24 cellular contexts compared by ENCODE assay signal in genomic region chr12:47491516-47491915, GRCh38.
"Had no signal": no experiment of that assay in that cellular context is flagged by ENCODE, and none has a peak within 500 bp of the region (broad histone marks: within the 10 kb centered on the region; RNA-seq: fewer than 3 reads in every experiment).

No MANE protein-coding gene starts in this region.

- H3K36me3 ChIP-seq: gastroesophageal sphincter, heart left ventricle, neural progenitor cell, prostate gland, right atrium auricular region, sigmoid colon, spleen, thoracic aorta, tibial nerve, upper lobe of left lung had no signal

- H2AFZ ChIP-seq: hepatocyte, neural progenitor cell had no signal

- DNase-seq: dorsolateral prefrontal cortex; effector CD4-positive, alpha-beta T cell; foreskin keratinocyte; heart left ventricle; mesendoderm; midbrain; naive thymus-derived CD4-positive, alpha-beta T cell; sigmoid colon; spleen; stimulated activated CD4-positive, alpha-beta T cell treated with anti-CD3 and anti-CD28 coated beads, Interleukin-15, amount 100 ng/mL, for 24 hours; stimulated activated CD4-positive, alpha-beta T cell treated with anti-CD3 and anti-CD28 coated beads, Interleukin-2, amount 100 ng/mL, for 48 hours; stimulated activated naive B cell treated with anti-CD40 and anti-IgM and Interleukin-4, amounts not matched to agents 10 μg/mL and 1 μg/mL and 100 μg/mL, for 72 hours; upper lobe of left lung had no signal

- H3K4me1 ChIP-seq: foreskin keratinocyte, gastroesophageal sphincter, heart left ventricle, neural progenitor cell, prostate gland, right atrium auricular region, sigmoid colon, spleen, tibial nerve, upper lobe of left lung had no signal

- H3K4me3 ChIP-seq: dorsolateral prefrontal cortex, gastroesophageal sphincter, heart left ventricle, hepatocyte, neural progenitor cell, prostate gland, right atrium auricular region, sigmoid colon, skin epidermis, spleen, thoracic aorta, tibial nerve, upper lobe of left lung had no signal

- ATAC-seq: esophagus mucosa; foreskin keratinocyte; gastroesophageal sphincter; heart left ventricle; left lobe of liver; naive thymus-derived CD4-positive, alpha-beta T cell; stimulated activated naive B cell treated with anti-CD40 and anti-IgM and Interleukin-4, amounts not matched to agents 10 μg/mL and 1 μg/mL and 100 μg/mL, for 72 hours had no signal

- H3K79me2 ChIP-seq: hepatocyte had no signal

- H3K27ac ChIP-seq: dorsolateral prefrontal cortex, epithelial cell of prostate, foreskin keratinocyte, gastroesophageal sphincter, heart left ventricle, hepatocyte, neural progenitor cell, prostate gland, right atrium auricular region, sigmoid colon, skin epidermis, spleen, thoracic aorta, tibial nerve, upper lobe of left lung had no signal

- H3K9ac ChIP-seq: neural progenitor cell had no signal

- H3K27me3 ChIP-seq: gastroesophageal sphincter, hepatocyte, neural progenitor cell, right atrium auricular region, sigmoid colon, spleen, tibial nerve, upper lobe of left lung had no signal

- H3K9me3 ChIP-seq: heart left ventricle, prostate gland, right atrium auricular region, thoracic aorta, tibial nerve, upper lobe of left lung had no signal

- H3K4me2 ChIP-seq: hepatocyte, neural progenitor cell had no signal
